Comparison of ENCODE assay signal across 8 cellular contexts in the genomic region with DNA sequence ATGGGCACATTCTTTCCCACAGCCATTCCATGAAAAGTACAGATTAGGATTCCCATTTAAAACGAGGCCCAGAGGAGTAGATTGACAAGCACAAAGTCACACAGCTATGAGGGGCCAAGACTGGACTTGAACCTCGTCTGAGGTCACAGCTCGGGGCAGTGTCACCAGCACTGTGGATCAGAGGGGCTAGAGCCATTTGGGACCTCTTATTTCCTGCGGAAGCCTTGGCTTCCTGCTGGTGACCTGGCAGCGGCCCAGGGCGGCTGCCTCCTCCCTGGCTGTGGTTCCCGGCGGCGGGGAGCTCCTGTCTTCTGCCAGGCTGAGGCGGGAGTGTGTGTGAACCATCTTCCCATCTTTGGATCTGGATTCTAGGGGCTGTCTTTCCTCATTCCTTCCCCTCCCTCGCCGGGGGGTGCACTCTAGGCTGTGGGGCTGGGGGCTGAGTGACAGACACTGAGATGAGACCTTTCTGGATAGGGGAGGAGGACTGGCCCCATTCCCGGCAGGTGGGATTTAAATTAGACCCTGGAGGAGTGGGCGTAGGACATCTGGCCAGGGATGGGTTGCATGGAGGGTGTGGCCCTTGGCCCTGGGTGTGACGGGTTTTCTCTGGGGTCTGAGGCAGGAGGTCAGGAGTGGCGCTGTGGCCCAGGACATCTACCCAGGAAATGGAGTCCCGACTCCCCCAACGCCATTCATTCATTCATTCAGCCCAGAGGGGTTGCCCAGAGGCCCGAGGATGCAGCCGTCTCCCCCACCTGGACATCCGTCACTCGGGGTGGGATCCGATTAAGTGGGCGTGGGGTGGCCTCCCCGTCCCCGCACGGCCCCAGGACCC. TPM values are rescaled to one million over a fixed set of nuclear protein-coding genes. Genes with fewer than 3 reads are reported as not detected.
DNase-seq lines count a peak whose midpoint lies in the region; ATAC-seq and TF ChIP-seq lines count a peak whose summit lies in the region.

No MANE protein-coding gene starts in this region.

- H3K4me1 Mint-ChIP-seq in stimulated activated effector memory CD8-positive, alpha-beta T cell treated with anti-CD3 and anti-CD28 coated beads, Interleukin-12 subunit alpha, Interleukin-12 subunit beta, amount 100 ng/mL, for 72 hours = peaks cover 29% of the 10 kb centered on the region

- no peaks in the 10 kb centered on the region for H3K9me3 Mint-ChIP-seq in stimulated activated effector memory CD8-positive, alpha-beta T cell treated with anti-CD3 and anti-CD28 coated beads, Interleukin-12 subunit alpha, Interleukin-12 subunit beta, amount 100 ng/mL, for 72 hours

- H3K9ac ChIP-seq in PC-3 (ENCODE audit: low read length) = peak overlapping the region; percentile 77

- POLR2A ChIA-PET in PC-3 (lab: Charles Lee; ENCODE audit: unreplicated experiment) = no interaction called here

- CTCF ChIA-PET in PC-3 (lab: Charles Lee) = no interaction called here

- ATAC-seq in GM19438 (IDR thresholded peaks at IDR 0.05; ENCODE audit: low read depth, unreplicated experiment) (peak; percentile 15), PC-3 (peak; percentile 14; the same call in 1 of the 2 replicates), GM18517 (IDR thresholded peaks at IDR 0.05; ENCODE audit: unreplicated experiment) (no peak)
- no peak for ATAC-seq in stimulated activated effector memory CD8-positive, alpha-beta T cell treated with anti-CD3 and anti-CD28 coated beads, Interleukin-12 subunit alpha, Interleukin-12 subunit beta, amount 100 ng/mL, for 72 hours

- peak; percentile 27 for DNase-seq in Ammon's horn (ENCODE audit: low spot score)
- DNase-seq in PC-3 = peak; percentile 61
- no peak for DNase-seq in brain microvascular endothelial cell
- peak; percentile 41 for DNase-seq in iris pigment epithelial cell (ENCODE audit: low read depth)
- peak in 1 of 2 donors; percentile 54 for DNase-seq in stimulated activated effector memory CD8-positive, alpha-beta T cell treated with anti-CD3 and anti-CD28 coated beads, Interleukin-12 subunit alpha, Interleukin-12 subunit beta, amount 100 ng/mL, for 72 hours (ENCODE audit: low spot score in 2 of 2)
- no peak for DNase-seq in mesenteric fat pad (ENCODE audit: low spot score)

- H3K27ac Mint-ChIP-seq in stimulated activated effector memory CD8-positive, alpha-beta T cell treated with anti-CD3 and anti-CD28 coated beads, Interleukin-12 subunit alpha, Interleukin-12 subunit beta, amount 100 ng/mL, for 72 hours = peak overlapping the region; percentile 67

- peak overlapping the region; percentile 95 for H3K4me3 ChIP-seq in PC-3 (ENCODE audit: low read length)
- H3K4me3 ChIP-seq in brain microvascular endothelial cell (ENCODE audit: low read depth, low read length) = peak overlapping the region; percentile 72

- intact Hi-C loops in PC-3 (cut with micrococcal nuclease) = no loop called here

- peak overlapping the region; percentile 79 for H3K4me3 Mint-ChIP-seq in stimulated activated effector memory CD8-positive, alpha-beta T cell treated with anti-CD3 and anti-CD28 coated beads, Interleukin-12 subunit alpha, Interleukin-12 subunit beta, amount 100 ng/mL, for 72 hours

- no peaks in the 10 kb centered on the region for H3K36me3 ChIP-seq in PC-3 (ENCODE audit: low read depth, low read length)
- no peaks in the 10 kb centered on the region for H3K36me3 ChIP-seq in brain microvascular endothelial cell (replicated peaks)

- H3K27ac ChIP-seq in PC-3 (ENCODE audit: low read length) = no peak overlapping the region
- no peak overlapping the region for H3K27ac ChIP-seq in brain microvascular endothelial cell

- no peaks in the 10 kb centered on the region for H3K36me3 Mint-ChIP-seq in stimulated activated effector memory CD8-positive, alpha-beta T cell treated with anti-CD3 and anti-CD28 coated beads, Interleukin-12 subunit alpha, Interleukin-12 subunit beta, amount 100 ng/mL, for 72 hours

- H3K9me3 ChIP-seq in PC-3 (ENCODE audit: low read length) = no peaks in the 10 kb centered on the region

- no peaks in the 10 kb centered on the region for H4K20me1 ChIP-seq in PC-3 (ENCODE audit: low read length)

- H3K27me3 ChIP-seq in PC-3 (ENCODE audit: low read length) (no peaks in the 10 kb centered on the region), brain microvascular endothelial cell (replicated peaks) (no peaks in the 10 kb centered on the region)

- H2AFZ ChIP-seq in PC-3 (ENCODE audit: low read length) = peak overlapping the region; percentile 83

- no peak for TF ChIP-seq CTCF in PC-3 (conservative IDR thresholded peaks at IDR 0.05; ENCODE audit: low read depth, low read length)
- TF ChIP-seq CTCF in brain microvascular endothelial cell (IDR thresholded peaks at IDR 0.05; ENCODE audit: low read depth, low read length, missing control alignments) = no peak

- H3K9me2 ChIP-seq in PC-3 (replicated peaks; ENCODE audit: low read length) = no peaks in the 10 kb centered on the region

- in situ Hi-C loops in brain microvascular endothelial cell (cut with HindIII; ENCODE audit: low pct_ligation_motif_present, low sequenced_read_pairs) = no loop called here

- TSS peak; percentile 50 for BruUV-seq in PC-3 (replicated peaks; lab: Mats Ljungman, UMichigan)

- H3K4me2 ChIP-seq in PC-3 (ENCODE audit: low read length) = peak overlapping the region; percentile 99

- peaks cover 11% of the 10 kb centered on the region for H3K4me1 ChIP-seq in PC-3 (ENCODE audit: insufficient read depth, low read length)

- H3K79me2 ChIP-seq in PC-3 (ENCODE audit: low read length) = peaks cover 12% of the 10 kb centered on the region; the same call in 1 of the 2 replicates

- H3F3A ChIP-seq in PC-3 (ENCODE audit: low read length, unreplicated experiment) = no peaks in the 10 kb centered on the region

RNA-seq across cellular contexts. Expression of gene ATP13A2, which starts 0.9 kb away (rescaled TPM):
- total RNA-seq in PC-3 (2014; rRNA removed) (48.4 and 51.9 TPM in 2 replicates), mesenteric fat pad (37.7 TPM)

RNA-seq across cellular contexts. Expression of gene MFAP2, which starts 30.4 kb away (rescaled TPM):
- total RNA-seq in PC-3 (2014; rRNA removed) (1.8 and 3.1 TPM in 2 replicates), mesenteric fat pad (25.9 TPM)

RNA-seq across cellular contexts. Expression of gene SDHB, which starts 43.0 kb away (rescaled TPM):
- total RNA-seq in PC-3 (2014; rRNA removed) (283 and 336 TPM in 2 replicates), mesenteric fat pad (113 TPM)

Comparison
In these comparisons a context has a peak if more than half of its experiments do, and no peak if none do; other contexts are left out.
1. DNase-seq: peak in Ammon's horn (single experiment), PC-3 (single experiment) and iris pigment epithelial cell (single experiment); none in brain microvascular endothelial cell (single experiment) and mesenteric fat pad (single experiment).
2. ATAC-seq: peak in GM19438 (single experiment) and PC-3 (single experiment); none in stimulated activated effector memory CD8-positive, alpha-beta T cell treated with anti-CD3 and anti-CD28 coated beads, Interleukin-12 subunit alpha, Interleukin-12 subunit beta, amount 100 ng/mL, for 72 hours (single experiment) and GM18517 (single experiment).